ENCODE assay signal across 2 cellular contexts in genomic region chr2:45809205-45809604, GRCh38.
TF ChIP-seq lines count a peak whose summit lies in the region.

No MANE protein-coding gene starts in this region.

TF ChIP-seq in SK-N-SH treated with all-trans-retinoic acid at 6 μM for 48 hours, 23 proteins besides CTCF, POLR2A, EP300 and RAD21 (continued from another document):
- TF ChIP-seq ESRRG (CRISPR knock-in tag; IDR thresholded peaks at IDR 0.05) (no peak), ISL1 (CRISPR knock-in tag; IDR thresholded peaks at IDR 0.05) (peak; percentile 91)

TF ChIP-seq in SK-N-SH, 30 proteins besides CTCF, POLR2A, EP300 and RAD21 (continued from another document):
- TF ChIP-seq IRF3 (IDR thresholded peaks at IDR 0.05; ENCODE audit: low read depth, low read length) = no peak
- no peak for TF ChIP-seq FOXM1 (IDR thresholded peaks at IDR 0.05; ENCODE audit: low read depth)
- no peak for TF ChIP-seq TAF1 (IDR thresholded peaks at IDR 0.05; ENCODE audit: borderline replicate concordance, low read depth, low read length)
- no peak for TF ChIP-seq CHD2 (IDR thresholded peaks at IDR 0.05; ENCODE audit: low read length, partially characterized antibody)
- no peak for TF ChIP-seq TEAD4 (IDR thresholded peaks at IDR 0.05; ENCODE audit: borderline replicate concordance, insufficient read depth)
- no peak for TF ChIP-seq ZBTB33 (IDR thresholded peaks at IDR 0.05; ENCODE audit: borderline replicate concordance, low read depth)
- TF ChIP-seq SIN3A (IDR thresholded peaks at IDR 0.05; ENCODE audit: borderline replicate concordance, low read depth, low read length) = no peak
- TF ChIP-seq RFX5 (IDR thresholded peaks at IDR 0.05; ENCODE audit: low read length) = no peak
- no peak for TF ChIP-seq MXI1 (IDR thresholded peaks at IDR 0.05; ENCODE audit: low read depth, low read length)
- no peak for TF ChIP-seq NFIC (IDR thresholded peaks at IDR 0.05; ENCODE audit: borderline replicate concordance)
- no peak for TF ChIP-seq SMC3 (IDR thresholded peaks at IDR 0.05; ENCODE audit: low read depth, low read length)
- TF ChIP-seq EZH2phosphoT487 (IDR thresholded peaks at IDR 0.05; ENCODE audit: borderline replicate concordance, low read depth) = no peak
- TF ChIP-seq FOXJ3 (CRISPR knock-in tag; IDR thresholded peaks at IDR 0.05) = no peak
- no peak for TF ChIP-seq TCF12 (IDR thresholded peaks at IDR 0.05)
- no peak for TF ChIP-seq FOSL2 (IDR thresholded peaks at IDR 0.05; ENCODE audit: borderline replicate concordance, low read depth)
